Comparison of ENCODE assay signal across 15 cellular contexts in the genomic region with DNA sequence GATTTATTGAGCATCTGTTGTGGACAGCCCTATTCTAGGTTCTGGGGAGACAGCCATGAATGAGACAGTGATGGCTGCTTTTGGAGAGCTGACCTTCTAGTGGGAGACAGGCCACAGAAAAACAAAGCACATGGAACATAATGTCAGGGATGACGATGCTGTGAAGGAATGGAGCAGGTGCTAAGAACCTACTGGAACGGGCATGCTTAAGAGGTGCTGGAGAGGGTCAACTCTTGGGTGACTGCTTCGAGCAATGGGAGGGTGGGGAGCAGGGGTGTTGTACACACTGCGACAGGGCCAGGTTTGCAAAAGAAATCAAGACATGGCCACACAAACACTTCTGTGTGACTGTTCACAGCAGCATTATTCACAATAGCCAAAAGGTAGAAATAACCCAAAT. TPM values are rescaled to one million over a fixed set of nuclear protein-coding genes. Genes with fewer than 3 reads are reported as not detected.
DNase-seq lines count a peak whose midpoint lies in the region; ATAC-seq and TF ChIP-seq lines count a peak whose summit lies in the region.
"Had no signal": no experiment of that assay in that cellular context is flagged by ENCODE, and none has a peak within 500 bp of the region (broad histone marks: within the 10 kb centered on the region; RNA-seq: fewer than 3 reads in every experiment).

No MANE protein-coding gene starts in this region.

- peak overlapping the region; percentile 34 for H3K56ac ChIP-seq in mesendoderm (ENCODE audit: low read length)

- peak overlapping the region in 6 of 11 experiments; percentile 77 to 93 (median 82); a peak in 12 of 22 replicates for H3K4me2 ChIP-seq in BLaER1 treated with 17β-estradiol and CSF1 and Interleukin-3, amounts not matched to agents 10 nM and 100 nM
- no peak overlapping the region for H3K4me2 ChIP-seq in mesendoderm (ENCODE audit: low read length)

- POLR2A ChIA-PET in CD4-positive, alpha-beta memory T cell (lab: Charles Lee; ENCODE audit: partially characterized antibody): no interaction called here

- no peaks in the 10 kb centered on the region for H4K20me1 ChIP-seq in BLaER1 treated with 17β-estradiol and CSF1 and Interleukin-3, amounts not matched to agents 10 nM and 100 nM

- ATAC-seq in GM19035 (IDR thresholded peaks at IDR 0.05; ENCODE audit: unreplicated experiment): no peak
- ATAC-seq in HG02884 (IDR thresholded peaks at IDR 0.05; ENCODE audit: unreplicated experiment): no peak

- peaks cover 27 to 100% (median 78%) of the 10 kb centered on the region in 10 experiments for H3K4me1 ChIP-seq in BLaER1 treated with 17β-estradiol and CSF1 and Interleukin-3, amounts not matched to agents 10 nM and 100 nM
- H3K4me1 ChIP-seq in SJCRH30 (peaks cover 13% of the 10 kb centered on the region), mesendoderm (ENCODE audit: control insufficient read depth, low read depth, low read length) (no peaks in the 10 kb centered on the region)
- peaks cover 6% of the 10 kb centered on the region for H3K4me1 ChIP-seq in CD4-positive, alpha-beta memory T cell (ENCODE audit: insufficient read depth, low read length)
- H3K4me1 ChIP-seq: BE2C had no signal

- no peaks in the 10 kb centered on the region for H3K79me1 ChIP-seq in mesendoderm (ENCODE audit: low read length)

- peak overlapping the region in 1 of 7 donors; percentile 12 for H3K27ac Mint-ChIP-seq in CD4-positive, alpha-beta memory T cell

- no peaks in the 10 kb centered on the region for H3K79me2 ChIP-seq in mesendoderm (ENCODE audit: control insufficient read depth, insufficient read depth, low read length)

- peak overlapping the region in 5 of 11 experiments; percentile 8 to 85 (median 77); a peak in 5 of 22 replicates for H3K27ac ChIP-seq in BLaER1 treated with 17β-estradiol and CSF1 and Interleukin-3, amounts not matched to agents 10 nM and 100 nM
- H3K27ac ChIP-seq in SJCRH30: no peak overlapping the region
- no peak overlapping the region for H3K27ac ChIP-seq in mesendoderm (ENCODE audit: low read depth, low read length)
- no peak overlapping the region for H3K27ac ChIP-seq in CD4-positive, alpha-beta memory T cell (ENCODE audit: low read depth, low read length)
- H3K27ac ChIP-seq: GM23248 had no signal

- H3K4me3 ChIP-seq in BLaER1 treated with 17β-estradiol and CSF1 and Interleukin-3, amounts not matched to agents 10 nM and 100 nM: peak overlapping the region in 1 of 10 experiments; percentile 37; a peak in 1 of 20 replicates
- no peak overlapping the region for H3K4me3 ChIP-seq in SJCRH30
- H3K4me3 ChIP-seq in mesendoderm (ENCODE audit: low read length): no peak overlapping the region
- no peak overlapping the region for H3K4me3 ChIP-seq in retinal pigment epithelial cell (ENCODE audit: low read length)
- no peak overlapping the region for H3K4me3 ChIP-seq in CD4-positive, alpha-beta memory T cell (ENCODE audit: low read length in 2 of 2)
- H3K4me3 ChIP-seq: GM23248 had no signal

- no peaks in the 10 kb centered on the region for H3K27me3 ChIP-seq in BLaER1 treated with 17β-estradiol and CSF1 and Interleukin-3, amounts not matched to agents 10 nM and 100 nM
- no peaks in the 10 kb centered on the region for H3K27me3 ChIP-seq in SJCRH30
- no peaks in the 10 kb centered on the region for H3K27me3 ChIP-seq in mesendoderm (ENCODE audit: insufficient read depth, low read length, poor library complexity)
- no peaks in the 10 kb centered on the region for H3K27me3 ChIP-seq in CD4-positive, alpha-beta memory T cell (ENCODE audit: insufficient read depth, low read length)
- H3K27me3 ChIP-seq: BE2C had no signal

- no peak overlapping the region for H4K5ac ChIP-seq in mesendoderm (ENCODE audit: low read length)

- no peak overlapping the region for H3K4me3 Mint-ChIP-seq in CD4-positive, alpha-beta memory T cell

- H3K18ac ChIP-seq in mesendoderm (ENCODE audit: low read length): no peak overlapping the region

- no peak overlapping the region for H3K23ac ChIP-seq in mesendoderm (ENCODE audit: low read length)

- H2AK5ac ChIP-seq in mesendoderm (ENCODE audit: low read length): no peak overlapping the region

- intact Hi-C loops in CD4-positive, alpha-beta memory T cell (cut with micrococcal nuclease): loop anchor here (5.0 kb wide), 1 partner anchor 650 kb away; no protein-coding TSS in a partner anchor

- H3K9me3 ChIP-seq in BLaER1 treated with 17β-estradiol and CSF1 and Interleukin-3, amounts not matched to agents 10 nM and 100 nM (replicated peaks in 1 of 11): no peaks in the 10 kb centered on the region
- no peaks in the 10 kb centered on the region for H3K9me3 ChIP-seq in SJCRH30 (replicated peaks)
- no peaks in the 10 kb centered on the region for H3K9me3 ChIP-seq in CD4-positive, alpha-beta memory T cell (ENCODE audit: control insufficient read depth in 1 of 2, low read length in 2 of 2)
- H3K9me3 ChIP-seq: BE2C had no signal

- peaks cover 9 to 17% (median 13%) of the 10 kb centered on the region in 4 donors for H3K4me1 Mint-ChIP-seq in CD4-positive, alpha-beta memory T cell

- H3K9me3 Mint-ChIP-seq in CD4-positive, alpha-beta memory T cell: no peaks in the 10 kb centered on the region

- H3K27me3 Mint-ChIP-seq in CD4-positive, alpha-beta memory T cell: peaks cover 9 to 20% of the 10 kb centered on the region in 2 donors

- H2BK120ac ChIP-seq in mesendoderm (ENCODE audit: low read depth, low read length): no peak overlapping the region

- H3K9ac ChIP-seq in BLaER1 treated with 17β-estradiol and CSF1 and Interleukin-3, amounts not matched to agents 10 nM and 100 nM: 0 out of 22 replicates have a peak overlapping the region, but pooled peaks of 1 of the 11 experiments have one; percentile 54
- no peak overlapping the region for H3K9ac ChIP-seq in mesendoderm (ENCODE audit: low read length)
- H3K9ac ChIP-seq: GM23248 had no signal

- H2BK5ac ChIP-seq in mesendoderm (ENCODE audit: low read length): no peak overlapping the region

- no CpG with 5 or more reads among the region's 4 CpGs for WGBS in mesendoderm (ENCODE audit: extremely low coverage, insufficient coverage, low lambda C conversion rate)

- no peaks in the 10 kb centered on the region for H3K36me3 ChIP-seq in BLaER1 treated with 17β-estradiol and CSF1 and Interleukin-3, amounts not matched to agents 10 nM and 100 nM
- H3K36me3 ChIP-seq in SJCRH30: no peaks in the 10 kb centered on the region
- no peaks in the 10 kb centered on the region for H3K36me3 ChIP-seq in mesendoderm (ENCODE audit: control insufficient read depth, insufficient read depth, low read length)
- H3K36me3 ChIP-seq in CD4-positive, alpha-beta memory T cell (ENCODE audit: insufficient read depth, low read length): no peaks in the 10 kb centered on the region
- H3K36me3 ChIP-seq: BE2C had no signal

- H3K4ac ChIP-seq in mesendoderm (ENCODE audit: low read depth, low read length): no peak overlapping the region

- no peak for TF ChIP-seq CTCF in retinal pigment epithelial cell (conservative IDR thresholded peaks at IDR 0.05; ENCODE audit: low read depth, low read length)

- CTCF ChIA-PET in CD4-positive, alpha-beta memory T cell (lab: Charles Lee; ENCODE audit: partially characterized antibody): interaction anchor here (6.8 kb wide), 1 partner anchor 36 kb away, joined by 88 read pairs; no protein-coding TSS in a partner anchor

- no peak overlapping the region for H4K8ac ChIP-seq in mesendoderm (ENCODE audit: low read depth, low read length)

- DNase-seq in SJCRH30 (peak; percentile 42 to 71), mesendoderm (no peak), retinal pigment epithelial cell (ENCODE audit: low read depth) (peak; percentile 13), HuH-7.5 (ENCODE audit: low spot score) (no peak)
- DNase-seq in CD4-positive, alpha-beta memory T cell: no peak
- DNase-seq: 8988T, ACHN, BE2C, GM23248, H7 had no signal

- H2BK15ac ChIP-seq in mesendoderm (replicated peaks; ENCODE audit: low read depth): no peak overlapping the region

- no peaks in the 10 kb centered on the region for H3K36me3 Mint-ChIP-seq in CD4-positive, alpha-beta memory T cell

RNA-seq across cellular contexts. Expression of gene CEACAM16, which starts 12.1 kb away (rescaled TPM):
- total RNA-seq in SJCRH30 (2014; rRNA removed; shearing (Covaris generic)): 0.18 and 0.73 TPM in 2 replicates
- polyA plus RNA-seq in mesendoderm (2013, experiment 1 of 2): not detected
- not detected for polyA plus RNA-seq in mesendoderm (2013, experiment 2 of 2)
- total RNA-seq in CD4-positive, alpha-beta memory T cell: not detected
- polyA plus RNA-seq in CD4-positive, alpha-beta memory T cell: not detected
- total RNA-seq: Daoy, GM23248, H7, HT1080 had no signal
- polyA plus RNA-seq: GM23248 had no signal

RNA-seq across cellular contexts. Expression of gene CEACAM19, which starts 15.6 kb away (rescaled TPM):
- total RNA-seq in SJCRH30 (2014; rRNA removed; shearing (Covaris generic)): 2.4 and 2.5 TPM in 2 replicates
- 0.53 TPM for polyA plus RNA-seq in mesendoderm (2013, experiment 1 of 2)
- polyA plus RNA-seq in mesendoderm (2013, experiment 2 of 2): 0.60 TPM
- total RNA-seq in CD4-positive, alpha-beta memory T cell: 1 to 10 TPM; 1.3 to 1.4 TPM
- polyA plus RNA-seq in CD4-positive, alpha-beta memory T cell: not detected

RNA-seq across cellular contexts. Expression of gene PVR, which starts 43.2 kb away (rescaled TPM):
- total RNA-seq in SJCRH30 (2014; rRNA removed; shearing (Covaris generic)): 42.2 and 45.4 TPM in 2 replicates
- polyA plus RNA-seq in mesendoderm (2013, experiment 1 of 2): 14.9 TPM
- 14.7 TPM for polyA plus RNA-seq in mesendoderm (2013, experiment 2 of 2)
- 1 to 10 TPM; 1.0 to 1.7 TPM for total RNA-seq in CD4-positive, alpha-beta memory T cell
- polyA plus RNA-seq in CD4-positive, alpha-beta memory T cell: under 1 TPM in 1 of 2 donors, not detected in 1; 0.34 TPM

Comparison
In these comparisons a context has a peak if more than half of its experiments do, and no peak if none do; other contexts are left out.
1. DNase-seq: peak in SJCRH30 (2 of 2) and retinal pigment epithelial cell (single experiment); none in mesendoderm (single experiment), HuH-7.5 (single experiment) and CD4-positive, alpha-beta memory T cell (0 of 5).
2. RNA of gene PVR, which starts 43.2 kb away (total RNA-seq): 42.2 to 45.4 TPM in SJCRH30; 1.0 to 1.7 TPM in CD4-positive, alpha-beta memory T cell; every median in the first group is over 10 times any median in the second.